20 cellular contexts compared by ENCODE assay signal in genomic region chr6:136840612-136841011, GRCh38.
"Had no signal": no experiment of that assay in that cellular context is flagged by ENCODE, and none has a peak within 500 bp of the region (broad histone marks: within the 10 kb centered on the region; RNA-seq: fewer than 3 reads in every experiment).

No MANE protein-coding gene starts in this region.

- H3K36me3 Mint-ChIP-seq: stimulated activated effector memory CD8-positive, alpha-beta T cell treated with anti-CD3 and anti-CD28 coated beads, Interleukin-12 subunit alpha, Interleukin-12 subunit beta, amount 100 ng/mL, for 72 hours had no signal

- H3K27me3 Mint-ChIP-seq: naive thymus-derived CD8-positive, alpha-beta T cell; stimulated activated naive CD8-positive, alpha-beta T cell treated with anti-CD3 and anti-CD28 coated beads, Interleukin-15, Interleukin-2, amounts not matched to agents 100 ng/mL and 50 ng/mL, for 24 hours had no signal

- H3K27me3 ChIP-seq: dorsolateral prefrontal cortex, hepatocyte, neutrophil, right lobe of liver, tibial artery, upper lobe of left lung, uterus had no signal

- DNase-seq: cortex of kidney; dorsolateral prefrontal cortex; effector CD8-positive, alpha-beta T cell; foreskin melanocyte; head of caudate nucleus; mammary epithelial cell; mucosa of descending colon; naive thymus-derived CD8-positive, alpha-beta T cell; psoas muscle; retina; right lobe of liver; stimulated activated CD4-positive, alpha-beta T cell treated with anti-CD3 and anti-CD28 coated beads, Interleukin-4, amount 100 ng/mL, for 1 hour; stimulated activated CD8-positive, alpha-beta memory T cell treated with anti-CD3 and anti-CD28 coated beads, Interleukin-4, amount 100 ng/mL, for 48 hours; tibial artery; upper lobe of left lung; uterus had no signal

- ATAC-seq: mucosa of descending colon; naive thymus-derived CD8-positive, alpha-beta T cell; psoas muscle; right lobe of liver; stimulated activated effector memory CD8-positive, alpha-beta T cell treated with anti-CD3 and anti-CD28 coated beads, Interleukin-12 subunit alpha, Interleukin-12 subunit beta, amount 100 ng/mL, for 72 hours had no signal

- H3K27ac Mint-ChIP-seq: stimulated activated effector memory CD8-positive, alpha-beta T cell treated with anti-CD3 and anti-CD28 coated beads, Interleukin-12 subunit alpha, Interleukin-12 subunit beta, amount 100 ng/mL, for 72 hours; stimulated activated naive CD8-positive, alpha-beta T cell treated with anti-CD3 and anti-CD28 coated beads, Interleukin-15, Interleukin-2, amounts not matched to agents 100 ng/mL and 50 ng/mL, for 24 hours had no signal

- H3K4me3 ChIP-seq: dorsolateral prefrontal cortex, hepatocyte, mucosa of descending colon, psoas muscle, right lobe of liver, tibial artery, upper lobe of left lung, uterus had no signal

- H3K4me1 Mint-ChIP-seq: stimulated activated effector memory CD8-positive, alpha-beta T cell treated with anti-CD3 and anti-CD28 coated beads, Interleukin-12 subunit alpha, Interleukin-12 subunit beta, amount 100 ng/mL, for 72 hours had no signal

- H3K4me3 Mint-ChIP-seq: naive thymus-derived CD8-positive, alpha-beta T cell; stimulated activated effector memory CD8-positive, alpha-beta T cell treated with anti-CD3 and anti-CD28 coated beads, Interleukin-12 subunit alpha, Interleukin-12 subunit beta, amount 100 ng/mL, for 72 hours; stimulated activated naive CD8-positive, alpha-beta T cell treated with anti-CD3 and anti-CD28 coated beads, Interleukin-15, Interleukin-2, amounts not matched to agents 100 ng/mL and 50 ng/mL, for 24 hours had no signal

- H3K9me3 Mint-ChIP-seq: naive thymus-derived CD8-positive, alpha-beta T cell; stimulated activated effector memory CD8-positive, alpha-beta T cell treated with anti-CD3 and anti-CD28 coated beads, Interleukin-12 subunit alpha, Interleukin-12 subunit beta, amount 100 ng/mL, for 72 hours; stimulated activated naive CD8-positive, alpha-beta T cell treated with anti-CD3 and anti-CD28 coated beads, Interleukin-15, Interleukin-2, amounts not matched to agents 100 ng/mL and 50 ng/mL, for 24 hours had no signal

- H3K27ac ChIP-seq: dorsolateral prefrontal cortex, hepatocyte, neutrophil, psoas muscle, right lobe of liver, tibial artery, upper lobe of left lung, uterus had no signal

- H3K4me1 ChIP-seq: psoas muscle, right lobe of liver, tibial artery, upper lobe of left lung, uterus had no signal

- H3K36me3 ChIP-seq: neutrophil, right lobe of liver, upper lobe of left lung, uterus had no signal

- H3K4me2 ChIP-seq: hepatocyte had no signal

- H3K79me2 ChIP-seq: hepatocyte had no signal

- H2AFZ ChIP-seq: hepatocyte had no signal
